ENCODE assay signal across 1 cellular context in genomic region chr6:109299695-109300564, GRCh38.
A peak's percentile ranks its signal among the peaks of the same experiment; 100 is the strongest.
TF ChIP-seq lines count a peak whose summit lies in the region.

No MANE protein-coding gene starts in this region.

TF ChIP-seq in K562, 482 proteins besides CTCF, POLR2A, EP300 and RAD21 (continues in another document):
- TF ChIP-seq MED1 (CRISPR knock-in tag; IDR thresholded peaks at IDR 0.05; ENCODE audit: borderline replicate concordance), result no peak
- no peak for TF ChIP-seq PHTF2 (CRISPR knock-in tag; IDR thresholded peaks at IDR 0.05)
- no peak for TF ChIP-seq ZNF280B (CRISPR knock-in tag; IDR thresholded peaks at IDR 0.05)
- TF ChIP-seq PTTG1 (tag; IDR thresholded peaks at IDR 0.05; ENCODE audit: low read depth), result no peak
- no peak for TF ChIP-seq SMAD1 (IDR thresholded peaks at IDR 0.05; ENCODE audit: low read depth, low read length, partially characterized antibody)
- TF ChIP-seq HSF4 (CRISPR knock-in tag; IDR thresholded peaks at IDR 0.05; ENCODE audit: borderline replicate concordance), result no peak
- TF ChIP-seq TEAD1 (CRISPR knock-in tag; IDR thresholded peaks at IDR 0.05), result no peak
- TF ChIP-seq ZBTB7A (IDR thresholded peaks at IDR 0.05; ENCODE audit: borderline replicate concordance, control insufficient read depth, low read depth, low read length), result peak; percentile 70; the same call in 1 of the 2 replicates
- peak; percentile 84 for TF ChIP-seq SPI1 (IDR thresholded peaks at IDR 0.05; ENCODE audit: borderline replicate concordance, low read depth, low read length)
- TF ChIP-seq MCM7 (IDR thresholded peaks at IDR 0.05), result no peak
- TF ChIP-seq MCM3 (IDR thresholded peaks at IDR 0.05), result no peak
- no peak for TF ChIP-seq HDAC8 (tag; IDR thresholded peaks at IDR 0.05)
- TF ChIP-seq ZBTB2 (IDR thresholded peaks at IDR 0.05), result no peak
- TF ChIP-seq NCOA2 (IDR thresholded peaks at IDR 0.05; ENCODE audit: partially characterized antibody in 2 of 2), result no peak
- no peak for TF ChIP-seq EGR1 (conservative IDR thresholded peaks at IDR 0.05)
- TF ChIP-seq XRCC5 (IDR thresholded peaks at IDR 0.05; ENCODE audit: low read depth, low read length), result no peak
- TF ChIP-seq POLR2H (tag; IDR thresholded peaks at IDR 0.05; ENCODE audit: low read depth), result no peak
- TF ChIP-seq FOXP1 (CRISPR knock-in tag; IDR thresholded peaks at IDR 0.05), result no peak
- peak; percentile 86 for TF ChIP-seq MEF2D (tag; conservative IDR thresholded peaks at IDR 0.05; ENCODE audit: low read depth)
- TF ChIP-seq NFE2 (IDR thresholded peaks at IDR 0.05; ENCODE audit: low read depth), result peak; percentile 40
- TF ChIP-seq CHCHD3 (CRISPR knock-in tag; IDR thresholded peaks at IDR 0.05), result no peak
- no peak for TF ChIP-seq COPS2 (conservative IDR thresholded peaks at IDR 0.05)
- TF ChIP-seq MEIS2 (IDR thresholded peaks at IDR 0.05; ENCODE audit: partially characterized antibody), result peak; percentile 66
- TF ChIP-seq MYC (IDR thresholded peaks at IDR 0.05; ENCODE audit: low read depth, low read length), result no peak
- no peak for TF ChIP-seq MYC (CRISPR knock-in tag; IDR thresholded peaks at IDR 0.05; ENCODE audit: borderline replicate concordance, low read depth)
- TF ChIP-seq ZNF124 (CRISPR knock-in tag; IDR thresholded peaks at IDR 0.05), result no peak
- peak; percentile 52 for TF ChIP-seq ETV1 (tag; conservative IDR thresholded peaks at IDR 0.05; ENCODE audit: low read depth)
- TF ChIP-seq NFIX (CRISPR knock-in tag; IDR thresholded peaks at IDR 0.05; ENCODE audit: low read depth), result no peak
- TF ChIP-seq EWSR1 (IDR thresholded peaks at IDR 0.05; ENCODE audit: borderline replicate concordance, low read depth, partially characterized antibody), result no peak
- no peak for TF ChIP-seq MYNN (IDR thresholded peaks at IDR 0.05)
- no peak for TF ChIP-seq MYNN (CRISPR knock-in tag; IDR thresholded peaks at IDR 0.05)
- 0 out of 6 replicates have a peak, but pooled peaks of 1 of the 3 experiments have one; percentile 45 for TF ChIP-seq ZBTB11 (CRISPR knock-in tag; IDR thresholded peaks at IDR 0.05)
- no peak for TF ChIP-seq ZC3H11A (IDR thresholded peaks at IDR 0.05; ENCODE audit: low read depth, low read length)
- no peak for TF ChIP-seq MAX (CRISPR knock-in tag; IDR thresholded peaks at IDR 0.05)
- TF ChIP-seq ZNF57 (CRISPR knock-in tag; IDR thresholded peaks at IDR 0.05), result no peak
- TF ChIP-seq BACH1 (tag; IDR thresholded peaks at IDR 0.05), result no peak
- TF ChIP-seq GABPB1 (CRISPR knock-in tag; IDR thresholded peaks at IDR 0.05), result no peak
- no peak for TF ChIP-seq ZNF140 (CRISPR knock-in tag; IDR thresholded peaks at IDR 0.05)
- no peak for TF ChIP-seq POLR2B (IDR thresholded peaks at IDR 0.05; ENCODE audit: low read depth, partially characterized antibody)
- TF ChIP-seq PCBP2 (IDR thresholded peaks at IDR 0.05; ENCODE audit: low read depth, low read length, poor library complexity, severe bottlenecking), result no peak
- no peak for TF ChIP-seq CTCFL (IDR thresholded peaks at IDR 0.05; ENCODE audit: borderline replicate concordance, insufficient read depth, low read depth, low read length, poor library complexity, severe bottlenecking)
- TF ChIP-seq RFX1 (IDR thresholded peaks at IDR 0.05), result peak; percentile 15; the same call in 1 of the 2 replicates
- TF ChIP-seq SRF (CRISPR knock-in tag; IDR thresholded peaks at IDR 0.05), result peak in 1 of 2 experiments; percentile 86; a peak in 2 of 4 replicates
- no peak for TF ChIP-seq DMBX1 (CRISPR knock-in tag; IDR thresholded peaks at IDR 0.05; ENCODE audit: borderline replicate concordance)
- no peak for TF ChIP-seq REST (CRISPR knock-in tag; IDR thresholded peaks at IDR 0.05; ENCODE audit: low read depth)
- no peak for TF ChIP-seq DIDO1 (tag; IDR thresholded peaks at IDR 0.05; ENCODE audit: low read depth)
- no peak for TF ChIP-seq YBX1 (IDR thresholded peaks at IDR 0.05)
- TF ChIP-seq RBBP5 (IDR thresholded peaks at IDR 0.05; ENCODE audit: borderline replicate concordance, insufficient read depth, low read length, poor library complexity, severe bottlenecking), result no peak
- TF ChIP-seq HNRNPH1 (optimal IDR thresholded peaks at IDR 0.05; ENCODE audit: low read depth, low read length), result no peak
- TF ChIP-seq ZNF830 (CRISPR knock-in tag; IDR thresholded peaks at IDR 0.05), result no peak
- no peak for TF ChIP-seq ZC3H8 (IDR thresholded peaks at IDR 0.05)
- no peak for TF ChIP-seq POLR2G (IDR thresholded peaks at IDR 0.05; ENCODE audit: low read depth, low read length)
- TF ChIP-seq ELF4 (CRISPR knock-in tag; IDR thresholded peaks at IDR 0.05), result no peak
- no peak for TF ChIP-seq STAT6 (CRISPR knock-in tag; IDR thresholded peaks at IDR 0.05)
- no peak for TF ChIP-seq NELFE (IDR thresholded peaks at IDR 0.05; ENCODE audit: insufficient read depth, insufficient read length)
- TF ChIP-seq LARP7 (IDR thresholded peaks at IDR 0.05), result no peak
- TF ChIP-seq SIX5 (IDR thresholded peaks at IDR 0.05; ENCODE audit: borderline replicate concordance in 1 of 2, insufficient read depth in 1 of 2, low read depth in 1 of 2, low read length in 2 of 2), result no peak
- no peak for TF ChIP-seq MXI1 (IDR thresholded peaks at IDR 0.05; ENCODE audit: low read depth, low read length)
- TF ChIP-seq ZNF449 (CRISPR knock-in tag; IDR thresholded peaks at IDR 0.05), result no peak
- TF ChIP-seq E2F3 (CRISPR knock-in tag; IDR thresholded peaks at IDR 0.05), result no peak
